ENCODE assay signal across 1 cellular context in the genomic region with DNA sequence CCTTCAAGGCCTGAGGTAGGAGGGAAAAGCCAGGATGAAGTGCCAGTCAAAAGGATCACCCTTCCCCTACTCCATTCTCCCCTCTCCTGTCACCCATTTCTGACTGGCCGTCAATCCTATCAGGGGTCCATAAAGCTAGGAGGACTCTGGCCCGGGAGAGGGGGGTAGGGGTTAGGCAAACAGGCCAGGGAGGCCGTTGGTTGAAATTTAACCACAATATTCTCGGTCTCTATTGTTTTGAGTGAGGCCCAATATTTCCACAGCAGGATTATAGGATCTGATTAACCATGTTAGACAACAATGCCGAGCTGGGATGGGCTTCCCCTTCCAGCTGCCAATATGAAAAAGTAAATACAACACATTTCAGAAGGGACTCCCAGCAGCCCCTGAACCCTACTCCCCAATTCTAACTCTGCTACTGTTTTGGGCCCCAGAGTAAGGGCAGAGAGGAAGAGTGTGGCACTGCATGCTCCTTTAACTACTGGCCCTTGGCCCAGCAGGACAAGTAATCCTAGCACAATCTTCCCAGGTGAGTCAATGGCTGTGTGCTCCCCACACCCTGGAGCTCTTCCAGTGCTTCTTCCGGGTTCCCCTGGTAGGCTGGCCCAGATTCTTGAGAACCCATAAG.
A peak's percentile ranks its signal among the peaks of the same experiment; 100 is the strongest.
TF ChIP-seq lines count a peak whose summit lies in the region.

No MANE protein-coding gene starts in this region.

TF ChIP-seq in HepG2, 621 proteins besides CTCF, POLR2A, EP300 and RAD21 (continued from another document and continues in another):
- TF ChIP-seq, protein P1, sequence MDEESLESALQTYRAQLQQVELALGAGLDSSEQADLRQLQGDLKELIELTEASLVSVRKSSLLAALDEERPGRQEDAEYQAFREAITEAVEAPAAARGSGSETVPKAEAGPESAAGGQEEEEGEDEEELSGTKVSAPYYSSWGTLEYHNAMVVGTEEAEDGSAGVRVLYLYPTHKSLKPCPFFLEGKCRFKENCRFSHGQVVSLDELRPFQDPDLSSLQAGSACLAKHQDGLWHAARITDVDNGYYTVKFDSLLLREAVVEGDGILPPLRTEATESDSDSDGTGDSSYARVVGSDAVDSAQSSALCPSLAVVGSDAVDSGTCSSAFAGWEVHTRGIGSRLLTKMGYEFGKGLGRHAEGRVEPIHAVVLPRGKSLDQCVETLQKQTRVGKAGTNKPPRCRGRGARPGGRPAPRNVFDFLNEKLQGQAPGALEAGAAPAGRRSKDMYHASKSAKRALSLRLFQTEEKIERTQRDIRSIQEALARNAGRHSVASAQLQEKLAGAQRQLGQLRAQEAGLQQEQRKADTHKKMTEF (CRISPR knock-in tag; IDR thresholded peaks at IDR 0.05): peak; percentile 75
- no peak for TF ChIP-seq ZBTB33 (CRISPR knock-in tag; IDR thresholded peaks at IDR 0.05)
- peak; percentile 95 for TF ChIP-seq PHF21A (CRISPR knock-in tag; IDR thresholded peaks at IDR 0.05)
- TF ChIP-seq AGO2 (optimal IDR thresholded peaks at IDR 0.05; ENCODE audit: low read depth, low read length): no peak
- TF ChIP-seq ZNF501 (CRISPR knock-in tag; IDR thresholded peaks at IDR 0.05): no peak
- peak; percentile 64; the same call in 1 of the 2 replicates for TF ChIP-seq SNAPC2 (CRISPR knock-in tag; IDR thresholded peaks at IDR 0.05)
- no peak for TF ChIP-seq SCMH1 (CRISPR knock-in tag; IDR thresholded peaks at IDR 0.05; ENCODE audit: borderline replicate concordance)
- TF ChIP-seq ZNF550 (CRISPR knock-in tag; IDR thresholded peaks at IDR 0.05; ENCODE audit: borderline replicate concordance): no peak
- TF ChIP-seq NFE2L1 (CRISPR knock-in tag; IDR thresholded peaks at IDR 0.05; ENCODE audit: borderline replicate concordance): no peak
- TF ChIP-seq ZNF740 (CRISPR knock-in tag; IDR thresholded peaks at IDR 0.05): no peak
- TF ChIP-seq ZNF121 (CRISPR knock-in tag; IDR thresholded peaks at IDR 0.05): no peak
- TF ChIP-seq ZSCAN9 (CRISPR knock-in tag; IDR thresholded peaks at IDR 0.05; ENCODE audit: borderline replicate concordance): 0 out of 2 replicates have a peak, but pooled peaks have one; percentile 33
- 0 out of 2 replicates have a peak, but pooled peaks have one; percentile 8 for TF ChIP-seq MTF2 (CRISPR knock-in tag; IDR thresholded peaks at IDR 0.05; ENCODE audit: borderline replicate concordance)
- peak; percentile 84 for TF ChIP-seq RXRB (CRISPR knock-in tag; IDR thresholded peaks at IDR 0.05; ENCODE audit: borderline replicate concordance)
- TF ChIP-seq TBX2 (CRISPR knock-in tag; IDR thresholded peaks at IDR 0.05; ENCODE audit: borderline replicate concordance): peak; percentile 93
- TF ChIP-seq ZNF766 (CRISPR knock-in tag; IDR thresholded peaks at IDR 0.05; ENCODE audit: borderline replicate concordance): no peak
- TF ChIP-seq SIX1 (CRISPR knock-in tag; IDR thresholded peaks at IDR 0.05; ENCODE audit: borderline replicate concordance): peak; percentile 61; the same call in 1 of the 2 replicates
- no peak for TF ChIP-seq ZNF430 (CRISPR knock-in tag; IDR thresholded peaks at IDR 0.05)
- no peak for TF ChIP-seq ZNF772 (CRISPR knock-in tag; IDR thresholded peaks at IDR 0.05)
- TF ChIP-seq ARNT (IDR thresholded peaks at IDR 0.05): no peak
- no peak for TF ChIP-seq ZBTB38 (CRISPR knock-in tag; IDR thresholded peaks at IDR 0.05)
- TF ChIP-seq PPARG (CRISPR knock-in tag; conservative IDR thresholded peaks at IDR 0.05): peak; percentile 96
- no peak for TF ChIP-seq NCOA1 (CRISPR knock-in tag; IDR thresholded peaks at IDR 0.05)
- TF ChIP-seq, protein P2, sequence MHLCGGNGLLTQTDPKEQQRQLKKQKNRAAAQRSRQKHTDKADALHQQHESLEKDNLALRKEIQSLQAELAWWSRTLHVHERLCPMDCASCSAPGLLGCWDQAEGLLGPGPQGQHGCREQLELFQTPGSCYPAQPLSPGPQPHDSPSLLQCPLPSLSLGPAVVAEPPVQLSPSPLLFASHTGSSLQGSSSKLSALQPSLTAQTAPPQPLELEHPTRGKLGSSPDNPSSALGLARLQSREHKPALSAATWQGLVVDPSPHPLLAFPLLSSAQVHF (CRISPR knock-in tag; IDR thresholded peaks at IDR 0.05): no peak
- TF ChIP-seq ZNF616 (CRISPR knock-in tag; IDR thresholded peaks at IDR 0.05; ENCODE audit: low read depth): no peak
- TF ChIP-seq MAFK (conservative IDR thresholded peaks at IDR 0.05 in 1 of 2, IDR thresholded peaks at IDR 0.05 in 1 of 2; ENCODE audit: low read length in 2 of 2): no peak
- TF ChIP-seq, protein P3, sequence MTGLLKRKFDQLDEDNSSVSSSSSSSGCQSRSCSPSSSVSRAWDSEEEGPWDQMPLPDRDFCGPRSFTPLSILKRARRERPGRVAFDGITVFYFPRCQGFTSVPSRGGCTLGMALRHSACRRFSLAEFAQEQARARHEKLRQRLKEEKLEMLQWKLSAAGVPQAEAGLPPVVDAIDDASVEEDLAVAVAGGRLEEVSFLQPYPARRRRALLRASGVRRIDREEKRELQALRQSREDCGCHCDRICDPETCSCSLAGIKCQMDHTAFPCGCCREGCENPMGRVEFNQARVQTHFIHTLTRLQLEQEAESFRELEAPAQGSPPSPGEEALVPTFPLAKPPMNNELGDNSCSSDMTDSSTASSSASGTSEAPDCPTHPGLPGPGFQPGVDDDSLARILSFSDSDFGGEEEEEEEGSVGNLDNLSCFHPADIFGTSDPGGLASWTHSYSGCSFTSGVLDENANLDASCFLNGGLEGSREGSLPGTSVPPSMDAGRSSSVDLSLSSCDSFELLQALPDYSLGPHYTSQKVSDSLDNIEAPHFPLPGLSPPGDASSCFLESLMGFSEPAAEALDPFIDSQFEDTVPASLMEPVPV (CRISPR knock-in tag; IDR thresholded peaks at IDR 0.05): 0 out of 2 replicates have a peak, but pooled peaks have one; percentile 87
- peak; percentile 52 for TF ChIP-seq TEAD3 (CRISPR knock-in tag; optimal IDR thresholded peaks at IDR 0.05; ENCODE audit: borderline replicate concordance)
- TF ChIP-seq KLF11 (CRISPR knock-in tag; IDR thresholded peaks at IDR 0.05): 0 out of 2 replicates have a peak, but pooled peaks have one; percentile 66
- peak; percentile 60; the same call in 1 of the 2 replicates for TF ChIP-seq HOMEZ (CRISPR knock-in tag; IDR thresholded peaks at IDR 0.05; ENCODE audit: low read depth)
- TF ChIP-seq, protein P4, sequence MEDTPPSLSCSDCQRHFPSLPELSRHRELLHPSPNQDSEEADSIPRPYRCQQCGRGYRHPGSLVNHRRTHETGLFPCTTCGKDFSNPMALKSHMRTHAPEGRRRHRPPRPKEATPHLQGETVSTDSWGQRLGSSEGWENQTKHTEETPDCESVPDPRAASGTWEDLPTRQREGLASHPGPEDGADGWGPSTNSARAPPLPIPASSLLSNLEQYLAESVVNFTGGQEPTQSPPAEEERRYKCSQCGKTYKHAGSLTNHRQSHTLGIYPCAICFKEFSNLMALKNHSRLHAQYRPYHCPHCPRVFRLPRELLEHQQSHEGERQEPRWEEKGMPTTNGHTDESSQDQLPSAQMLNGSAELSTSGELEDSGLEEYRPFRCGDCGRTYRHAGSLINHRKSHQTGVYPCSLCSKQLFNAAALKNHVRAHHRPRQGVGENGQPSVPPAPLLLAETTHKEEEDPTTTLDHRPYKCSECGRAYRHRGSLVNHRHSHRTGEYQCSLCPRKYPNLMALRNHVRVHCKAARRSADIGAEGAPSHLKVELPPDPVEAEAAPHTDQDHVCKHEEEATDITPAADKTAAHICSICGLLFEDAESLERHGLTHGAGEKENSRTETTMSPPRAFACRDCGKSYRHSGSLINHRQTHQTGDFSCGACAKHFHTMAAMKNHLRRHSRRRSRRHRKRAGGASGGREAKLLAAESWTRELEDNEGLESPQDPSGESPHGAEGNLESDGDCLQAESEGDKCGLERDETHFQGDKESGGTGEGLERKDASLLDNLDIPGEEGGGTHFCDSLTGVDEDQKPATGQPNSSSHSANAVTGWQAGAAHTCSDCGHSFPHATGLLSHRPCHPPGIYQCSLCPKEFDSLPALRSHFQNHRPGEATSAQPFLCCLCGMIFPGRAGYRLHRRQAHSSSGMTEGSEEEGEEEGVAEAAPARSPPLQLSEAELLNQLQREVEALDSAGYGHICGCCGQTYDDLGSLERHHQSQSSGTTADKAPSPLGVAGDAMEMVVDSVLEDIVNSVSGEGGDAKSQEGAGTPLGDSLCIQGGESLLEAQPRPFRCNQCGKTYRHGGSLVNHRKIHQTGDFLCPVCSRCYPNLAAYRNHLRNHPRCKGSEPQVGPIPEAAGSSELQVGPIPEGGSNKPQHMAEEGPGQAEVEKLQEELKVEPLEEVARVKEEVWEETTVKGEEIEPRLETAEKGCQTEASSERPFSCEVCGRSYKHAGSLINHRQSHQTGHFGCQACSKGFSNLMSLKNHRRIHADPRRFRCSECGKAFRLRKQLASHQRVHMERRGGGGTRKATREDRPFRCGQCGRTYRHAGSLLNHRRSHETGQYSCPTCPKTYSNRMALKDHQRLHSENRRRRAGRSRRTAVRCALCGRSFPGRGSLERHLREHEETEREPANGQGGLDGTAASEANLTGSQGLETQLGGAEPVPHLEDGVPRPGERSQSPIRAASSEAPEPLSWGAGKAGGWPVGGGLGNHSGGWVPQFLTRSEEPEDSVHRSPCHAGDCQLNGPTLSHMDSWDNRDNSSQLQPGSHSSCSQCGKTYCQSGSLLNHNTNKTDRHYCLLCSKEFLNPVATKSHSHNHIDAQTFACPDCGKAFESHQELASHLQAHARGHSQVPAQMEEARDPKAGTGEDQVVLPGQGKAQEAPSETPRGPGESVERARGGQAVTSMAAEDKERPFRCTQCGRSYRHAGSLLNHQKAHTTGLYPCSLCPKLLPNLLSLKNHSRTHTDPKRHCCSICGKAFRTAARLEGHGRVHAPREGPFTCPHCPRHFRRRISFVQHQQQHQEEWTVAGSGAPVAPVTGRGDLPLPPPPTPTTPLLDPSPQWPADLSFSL (CRISPR knock-in tag; IDR thresholded peaks at IDR 0.05): no peak
- no peak for TF ChIP-seq ZNF7 (CRISPR knock-in tag; IDR thresholded peaks at IDR 0.05)
- no peak for TF ChIP-seq FOXA1 (IDR thresholded peaks at IDR 0.05)
- peak; percentile 81 for TF ChIP-seq FOXA1 (CRISPR knock-in tag; IDR thresholded peaks at IDR 0.05)
- peak; percentile 95 for TF ChIP-seq BCL6 (CRISPR knock-in tag; IDR thresholded peaks at IDR 0.05)
- no peak for TF ChIP-seq DNMT1 (CRISPR knock-in tag; IDR thresholded peaks at IDR 0.05)
- no peak for TF ChIP-seq ADNP (CRISPR knock-in tag; IDR thresholded peaks at IDR 0.05)
- no peak; the same call in 1 of the 2 replicates for TF ChIP-seq UBTF (CRISPR knock-in tag; IDR thresholded peaks at IDR 0.05)
- TF ChIP-seq ZNF496 (CRISPR knock-in tag; IDR thresholded peaks at IDR 0.05; ENCODE audit: insufficient replicate concordance): no peak
- TF ChIP-seq ARNT2 (CRISPR knock-in tag; IDR thresholded peaks at IDR 0.05; ENCODE audit: low read depth): 0 out of 2 replicates have a peak, but pooled peaks have one; percentile 42
- no peak for TF ChIP-seq GABPA (IDR thresholded peaks at IDR 0.05; ENCODE audit: low read depth, low read length)
- TF ChIP-seq GABPA (CRISPR knock-in tag; IDR thresholded peaks at IDR 0.05; ENCODE audit: low read depth): no peak; the same call in 1 of the 2 replicates
- TF ChIP-seq ZNF143 (CRISPR knock-in tag; IDR thresholded peaks at IDR 0.05): 0 out of 2 replicates have a peak, but pooled peaks have one; percentile 15
- no peak for TF ChIP-seq KAT2B (IDR thresholded peaks at IDR 0.05; ENCODE audit: borderline replicate concordance, low read depth, low read length)
- peak; percentile 40; the same call in 1 of the 2 replicates for TF ChIP-seq JUN (CRISPR knock-in tag; IDR thresholded peaks at IDR 0.05)
- TF ChIP-seq ZNF737 (CRISPR knock-in tag; IDR thresholded peaks at IDR 0.05; ENCODE audit: borderline replicate concordance): no peak
- no peak for TF ChIP-seq ZNF225 (CRISPR knock-in tag; IDR thresholded peaks at IDR 0.05)
- no peak for TF ChIP-seq MTA3 (CRISPR knock-in tag; IDR thresholded peaks at IDR 0.05)
- TF ChIP-seq SMAD3 (CRISPR knock-in tag; IDR thresholded peaks at IDR 0.05): peak; percentile 65; the same call in 1 of the 2 replicates
- TF ChIP-seq JUND (CRISPR knock-in tag; IDR thresholded peaks at IDR 0.05): no peak
- TF ChIP-seq SP1 (IDR thresholded peaks at IDR 0.05): no peak
- no peak for TF ChIP-seq SP1 (CRISPR knock-in tag; IDR thresholded peaks at IDR 0.05)
